16 cellular contexts compared by ENCODE assay signal in the genomic region with DNA sequence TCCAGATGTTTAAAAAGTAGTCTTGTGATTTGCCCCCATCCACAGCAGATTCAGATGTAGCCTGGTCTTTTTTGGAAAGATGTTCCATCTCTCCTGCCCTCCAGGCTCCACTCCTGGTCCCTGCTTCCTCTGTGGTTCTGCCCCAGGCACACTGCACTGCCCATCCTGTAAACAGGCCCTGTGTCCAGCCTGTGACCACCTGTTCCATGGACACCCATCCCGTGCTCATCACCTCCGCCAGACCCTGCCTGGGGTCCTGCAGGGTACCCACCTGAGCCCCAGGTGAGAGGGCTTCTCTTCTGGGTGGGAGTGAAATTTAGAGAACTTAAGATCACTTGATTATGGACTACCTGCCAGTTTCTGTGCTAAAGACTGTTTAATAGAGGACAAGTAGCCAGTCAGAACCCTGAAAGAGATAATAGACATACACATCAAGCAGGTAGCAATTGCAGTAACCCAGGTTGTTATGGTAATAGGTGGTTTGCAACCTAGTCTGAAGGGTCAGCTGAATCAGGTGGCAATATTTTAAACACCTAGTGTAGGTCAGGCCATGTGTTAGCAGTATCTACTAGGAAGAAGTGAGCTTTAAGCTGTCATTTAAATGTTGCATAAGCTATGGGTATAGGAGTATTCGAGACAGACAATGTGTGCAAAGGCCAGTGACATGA. TPM values are rescaled to one million over a fixed set of nuclear protein-coding genes. Genes with fewer than 3 reads are reported as not detected.
DNase-seq lines count a peak whose midpoint lies in the region; ATAC-seq, FAIRE-seq and TF ChIP-seq lines count a peak whose summit lies in the region.
"Had no signal": no experiment of that assay in that cellular context is flagged by ENCODE, and none has a peak within 500 bp of the region (broad histone marks: within the 10 kb centered on the region; RNA-seq: fewer than 3 reads in every experiment).

No MANE protein-coding gene starts in this region.

- H2BK5ac ChIP-seq in H1 (ENCODE audit: low read depth, low read length) = no peak overlapping the region

- H3K27me3 ChIP-seq in H1 (replicated peaks in 1 of 4; ENCODE audit: control insufficient read depth in 3 of 4, extremely low read depth in 1 of 4, insufficient read depth in 3 of 4, low read length in 3 of 4) = no peaks in the 10 kb centered on the region

- H2BK12ac ChIP-seq in H1 (ENCODE audit: low read depth, low read length) = no peak overlapping the region

- DNase-seq in activated T-cell treated with anti-CD3 and anti-CD28 coated beads, Interleukin-2, amount 50 U/mL, for 4 hours = no peak
- no peak for DNase-seq in activated T-cell treated with anti-CD3 and anti-CD28 coated beads, Interleukin-2, amount 50 U/mL, for 1 hour
- DNase-seq in WTC11 (ENCODE audit: low spot score) (no peak), H1 (ENCODE audit: low read depth in 1 of 2, low spot score in 2 of 2) (no peak), osteocyte (ENCODE audit: extremely low spot score, unreplicated experiment) (no peak), DMS153 (lab: John Stamatoyannopoulos, UW) (no peak), cortex of kidney (lab: John Stamatoyannopoulos, UW) (no peak), GM12892 (ENCODE audit: insufficient read length) (no peak)
- DNase-seq: ACHN; activated CD4-positive, CD25-positive, alpha-beta regulatory T cell; Calu3; GF-D8; NCI-H2029; NCI-H510A treated with DMSO at 0.1 percent for 48 hours had no signal

- H3K27ac Mint-ChIP-seq in WTC11 (no peak overlapping the region), osteocyte (ENCODE audit: unreplicated experiment) (no peak overlapping the region)

- H3K79me1 ChIP-seq in H1 (ENCODE audit: low read depth, low read length) = peaks cover 11% of the 10 kb centered on the region; the same call in 1 of the 2 replicates

- peaks cover 33% of the 10 kb centered on the region for H3K36me3 Mint-ChIP-seq in activated T-cell treated with anti-CD3 and anti-CD28 coated beads, Interleukin-2, amount 50 U/mL, for 4 hours (ENCODE audit: insufficient read depth)
- H3K36me3 Mint-ChIP-seq in WTC11 (peaks cover 40% of the 10 kb centered on the region), osteocyte (ENCODE audit: unreplicated experiment) (peaks cover 20% of the 10 kb centered on the region)

- H3K9me3 ChIP-seq in H1 (ENCODE audit: insufficient read depth in 2 of 2, low read depth in 1 of 2, low read length in 1 of 2) = no peaks in the 10 kb centered on the region

- H3K14ac ChIP-seq in H1 (ENCODE audit: insufficient read length) = no peak overlapping the region

- H3K18ac ChIP-seq in H1 (ENCODE audit: extremely low read depth, low read length) = no peak overlapping the region

- H3K4me3 ChIP-seq in H1 (ENCODE audit: extremely low read depth in 1 of 4, insufficient read depth in 2 of 4, low read depth in 3 of 4, low read length in 4 of 4) = no peak overlapping the region
- H3K4me3 ChIP-seq: skin epidermis had no signal

- TF ChIP-seq CTCF in WTC11 (IDR thresholded peaks at IDR 0.05) (no peak), H1 (IDR thresholded peaks at IDR 0.05; ENCODE audit: control extremely low read depth in 1 of 3, insufficient read depth in 1 of 3, low read depth in 1 of 3, low read length in 3 of 3) (no peak), osteocyte (IDR thresholded peaks at IDR 0.05) (no peak)

- H3K56ac ChIP-seq in H1 (replicated peaks; ENCODE audit: insufficient read length, low read depth, low read length) = no peak overlapping the region

- peaks cover 0 to 19% of the 10 kb centered on the region in 2 experiments for H4K20me1 ChIP-seq in H1 (replicated peaks in 1 of 2; ENCODE audit: control insufficient read depth in 1 of 2, insufficient read depth in 2 of 2, low read length in 2 of 2)

- H3K4me1 Mint-ChIP-seq in activated T-cell treated with anti-CD3 and anti-CD28 coated beads, Interleukin-2, amount 50 U/mL, for 4 hours (ENCODE audit: low read depth) = peaks cover 39% of the 10 kb centered on the region
- H3K4me1 Mint-ChIP-seq in WTC11 (peaks cover 21% of the 10 kb centered on the region), osteocyte (ENCODE audit: unreplicated experiment) (peaks cover 24% of the 10 kb centered on the region)

- H3K23ac ChIP-seq in H1 (ENCODE audit: insufficient read length) = no peak overlapping the region

- peaks cover 0 to 28% of the 10 kb centered on the region in 2 experiments; a peak in 3 of 4 replicates for H3K79me2 ChIP-seq in H1 (ENCODE audit: control insufficient read depth in 1 of 2, insufficient read depth in 2 of 2, low read length in 2 of 2)

- TF ChIP-seq POLR2A in H1 (IDR thresholded peaks at IDR 0.05; ENCODE audit: control extremely low read depth in 1 of 2, low read depth in 2 of 2, low read length in 2 of 2) (no peak), GM12892 (IDR thresholded peaks at IDR 0.05; ENCODE audit: low read depth, low read length) (no peak)

- no peak overlapping the region for H2AFZ ChIP-seq in H1 (ENCODE audit: low read length)

- H2BK20ac ChIP-seq in H1 (ENCODE audit: low read length) = no peak overlapping the region

- H3K4me1 ChIP-seq in H1 (replicated peaks in 1 of 4; ENCODE audit: control insufficient read depth in 3 of 4, insufficient read depth in 4 of 4, low read length in 3 of 4) = peaks cover 0 to 10% (median 7%) of the 10 kb centered on the region in 4 experiments; a peak in 5 of 7 replicates

- no peak for ATAC-seq in activated T-cell treated with anti-CD3 and anti-CD28 coated beads, Interleukin-2, amount 50 U/mL, for 4 hours
- no peak for ATAC-seq in WTC11
- ATAC-seq: stimulated activated memory B cell treated with anti-CD40 and anti-IgM and Interleukin-4, amounts not matched to agents 10 μg/mL and 1 μg/mL and 100 μg/mL, for 72 hours had no signal

- peak overlapping the region; percentile 98 for H3K4me3 Mint-ChIP-seq in activated T-cell treated with anti-CD3 and anti-CD28 coated beads, Interleukin-2, amount 50 U/mL, for 4 hours
- peak overlapping the region; percentile 99 for H3K4me3 Mint-ChIP-seq in WTC11
- H3K4me3 Mint-ChIP-seq in osteocyte (ENCODE audit: unreplicated experiment) = peak overlapping the region; percentile 44

- H2BK15ac ChIP-seq in H1 (ENCODE audit: low read length) = no peak overlapping the region

- no peak overlapping the region for H3K9ac ChIP-seq in H1 (replicated peaks in 1 of 4; ENCODE audit: extremely low read depth in 1 of 4, low read depth in 3 of 4, low read length in 3 of 4)

- POLR2A ChIA-PET in WTC11 (lab: Charles Lee) (interaction anchor here (1.7 kb wide), 1 partner anchor 11 kb away, joined by 4 read pairs; a partner anchor contains a TSS), H1 (lab: Charles Lee; ENCODE audit: partially characterized antibody) (interaction anchor here (0.8 to 9.6 kb wide), 16 partner anchors 8 to 91 kb away, joined by 3 to 86 read pairs (median 6); a partner anchor contains a TSS)

- H3K23me2 ChIP-seq in H1 (ENCODE audit: low read depth, low read length) = peaks cover 10% of the 10 kb centered on the region

- no peak overlapping the region for H4K8ac ChIP-seq in H1 (ENCODE audit: extremely low read depth, insufficient read depth, low read length)

- CTCF ChIA-PET in WTC11 (lab: Charles Lee) = interaction anchor here (3.4 to 4.1 kb wide), 3 partner anchors 11 to 41 kb away, joined by 19 to 55 read pairs (median 20); a partner anchor contains a TSS
- CTCF ChIA-PET in H1 (lab: Charles Lee; ENCODE audit: partially characterized antibody) = interaction anchor here (1.0 to 3.7 kb wide), 8 partner anchors 8 to 60 kb away, joined by 3 to 26 read pairs (median 5); a partner anchor contains a TSS

- H3K4me2 ChIP-seq in H1 (ENCODE audit: insufficient read depth in 1 of 2, low read depth in 2 of 2, low read length in 2 of 2) = no peak overlapping the region

- no peaks in the 10 kb centered on the region for H3K9me3 Mint-ChIP-seq in activated T-cell treated with anti-CD3 and anti-CD28 coated beads, Interleukin-2, amount 50 U/mL, for 4 hours
- H3K9me3 Mint-ChIP-seq in WTC11 (no peaks in the 10 kb centered on the region), osteocyte (ENCODE audit: unreplicated experiment) (no peaks in the 10 kb centered on the region)
- H3K9me3 Mint-ChIP-seq: stimulated activated memory B cell treated with anti-CD40 and anti-IgM and Interleukin-4, amounts not matched to agents 10 μg/mL and 1 μg/mL and 100 μg/mL, for 72 hours had no signal

- no peak overlapping the region for H4K5ac ChIP-seq in H1 (ENCODE audit: insufficient read length, low read depth, low read length)

- 92% methylated on average over 3 of the region's 3 CpGs; no CpG with 5 or more reads in 1 of the 2 experiments for WGBS in H1 (ENCODE audit: extremely low coverage in 1 of 2, insufficient coverage in 1 of 2, insufficient read length in 1 of 2, insufficient replicate concordance in 2 of 2, low coverage in 1 of 2, low lambda C conversion rate in 2 of 2, missing lambda C conversion rate in 1 of 2), 2 experiments

- H2BK120ac ChIP-seq in H1 (replicated peaks; ENCODE audit: low read depth, low read length) = no peak overlapping the region

- no peaks in the 10 kb centered on the region for H3K27me3 Mint-ChIP-seq in activated T-cell treated with anti-CD3 and anti-CD28 coated beads, Interleukin-2, amount 50 U/mL, for 4 hours (ENCODE audit: low read depth)
- H3K27me3 Mint-ChIP-seq in WTC11 (ENCODE audit: low read depth) (no peaks in the 10 kb centered on the region), osteocyte (ENCODE audit: unreplicated experiment) (no peaks in the 10 kb centered on the region)
- H3K27me3 Mint-ChIP-seq: stimulated activated memory B cell treated with anti-CD40 and anti-IgM and Interleukin-4, amounts not matched to agents 10 μg/mL and 1 μg/mL and 100 μg/mL, for 72 hours had no signal

- H3K27ac ChIP-seq in H1 (ENCODE audit: low read depth, low read length) = no peak overlapping the region

- FAIRE-seq in H1 (lab: Jason Lieb, UNC) (no peak), GM12892 (lab: Jason Lieb, UNC) (no peak)

- H4K91ac ChIP-seq in H1 (replicated peaks; ENCODE audit: insufficient read length, low read length) = no peak overlapping the region

- H3K4ac ChIP-seq in H1 (replicated peaks; ENCODE audit: insufficient read length, low read depth, low read length) = no peak overlapping the region

- peaks cover 14 to 32% (median 29%) of the 10 kb centered on the region in 4 experiments for H3K36me3 ChIP-seq in H1 (ENCODE audit: control insufficient read depth in 2 of 4, insufficient read depth in 4 of 4, low read length in 3 of 4)

- TF ChIP-seq RAD21 in H1 (IDR thresholded peaks at IDR 0.05 in 1 of 2, conservative IDR thresholded peaks at IDR 0.05 in 1 of 2; ENCODE audit: low read depth in 2 of 2, low read length in 2 of 2) = no peak

- H2AK5ac ChIP-seq in H1 (ENCODE audit: low read depth, low read length) = 0 out of 2 replicates have a peak overlapping the region, but pooled peaks have one; percentile 71

- no peak for TF ChIP-seq EP300 in H1 (IDR thresholded peaks at IDR 0.05; ENCODE audit: borderline replicate concordance in 1 of 2, low read depth in 2 of 2, low read length in 2 of 2)

RNA-seq across cellular contexts. Expression of a gene that starts 2.1 kb away (rescaled TPM):
- total RNA-seq in activated T-cell treated with anti-CD3 and anti-CD28 coated beads, Interleukin-2, amount 50 U/mL, for 4 hours = 100 to 1,000 TPM in 2 of 3 donors, 10 to 100 TPM in 1; 99.4 to 108 (median 106) TPM
- total RNA-seq in WTC11 (2021) (63.0 to 86.2 TPM (median 68.4 TPM) in 3 replicates), osteocyte (65.9 and 66.5 TPM in 2 replicates)
- total RNA-seq in H1 (2021; fragmentation: NEBNext Ultra II Directional; extraction: Animal tissue kit (Norgen Biotek cat#: 25700)) = 57.8 and 72.0 TPM in 2 replicates
- 17.5 and 40.6 TPM in 2 replicates for polyA plus RNA-seq in H1 (2011; rRNA removed)
- 27.8 TPM for polyA plus RNA-seq in H1 (2011; cell fraction: cytosol; rRNA removed)
- polyA plus RNA-seq in H1 (2011; cell fraction: nucleus; rRNA removed) = 164 TPM
- polyA plus RNA-seq in H1 (2012, experiment 1 of 2) = 47.9 to 85.7 TPM (median 78.8 TPM) in 4 replicates
- polyA plus RNA-seq in H1 (2012, experiment 2 of 2) = 57.9 TPM
- polyA plus RNA-seq in H1 (2013, experiment 1 of 2) = 69.0 TPM
- polyA plus RNA-seq in H1 (2013, experiment 2 of 2) = 55.5 TPM
- 56.8 and 66.3 TPM in 2 replicates for polyA minus RNA-seq in H1 (2011; rRNA and poly(A)+ RNA removed)
- polyA minus RNA-seq in H1 (2011; cell fraction: cytosol; rRNA and poly(A)+ RNA removed) = 31.2 TPM
- 82.4 TPM for polyA minus RNA-seq in H1 (2011; cell fraction: nucleus; rRNA and poly(A)+ RNA removed)
- 38.3 TPM for polyA plus RNA-seq in GM12892 (2012; ENCODE audit: missing spikeins)

RNA-seq across cellular contexts. Expression of a gene that starts 3.0 kb away (rescaled TPM):
- total RNA-seq in activated T-cell treated with anti-CD3 and anti-CD28 coated beads, Interleukin-2, amount 50 U/mL, for 4 hours = 100 to 1,000 TPM; 433 to 479 (median 471) TPM
- 103 to 112 TPM (median 103 TPM) in 3 replicates for total RNA-seq in WTC11 (2021)
- total RNA-seq in H1 (2021; fragmentation: NEBNext Ultra II Directional; extraction: Animal tissue kit (Norgen Biotek cat#: 25700)) = 111 and 118 TPM in 2 replicates
- 71.8 and 76.8 TPM in 2 replicates for polyA plus RNA-seq in H1 (2011; rRNA removed)
- polyA plus RNA-seq in H1 (2011; cell fraction: cytosol; rRNA removed) = 87.1 TPM
- polyA plus RNA-seq in H1 (2011; cell fraction: nucleus; rRNA removed) = 241 TPM
- 144 to 207 TPM (median 148 TPM) in 4 replicates for polyA plus RNA-seq in H1 (2012, experiment 1 of 2)
- 78.0 TPM for polyA plus RNA-seq in H1 (2012, experiment 2 of 2)
- polyA plus RNA-seq in H1 (2013, experiment 1 of 2) = 118 TPM
- 113 TPM for polyA plus RNA-seq in H1 (2013, experiment 2 of 2)
- 37.7 and 47.5 TPM in 2 replicates for polyA minus RNA-seq in H1 (2011; rRNA and poly(A)+ RNA removed)
- polyA minus RNA-seq in H1 (2011; cell fraction: cytosol; rRNA and poly(A)+ RNA removed) = 30.2 TPM
- 44.3 TPM for polyA minus RNA-seq in H1 (2011; cell fraction: nucleus; rRNA and poly(A)+ RNA removed)
- total RNA-seq in osteocyte = 86.2 and 91.8 TPM in 2 replicates
- polyA plus RNA-seq in GM12892 (2012; ENCODE audit: missing spikeins) = 772 TPM

RNA-seq across cellular contexts. Expression of a gene that starts 8.0 kb away (rescaled TPM):
- 10 to 100 TPM; 15.9 to 18.9 (median 17.4) TPM for total RNA-seq in activated T-cell treated with anti-CD3 and anti-CD28 coated beads, Interleukin-2, amount 50 U/mL, for 4 hours
- 41.3 to 47.9 TPM (median 44.4 TPM) in 3 replicates for total RNA-seq in WTC11 (2021)
- 36.9 and 38.4 TPM in 2 replicates for total RNA-seq in H1 (2021; fragmentation: NEBNext Ultra II Directional; extraction: Animal tissue kit (Norgen Biotek cat#: 25700))
- 47.2 and 60.1 TPM in 2 replicates for polyA plus RNA-seq in H1 (2011; rRNA removed)
- polyA plus RNA-seq in H1 (2011; cell fraction: cytosol; rRNA removed) = 42.1 TPM
- polyA plus RNA-seq in H1 (2011; cell fraction: nucleus; rRNA removed) = 90.2 TPM
- polyA plus RNA-seq in H1 (2012, experiment 1 of 2) = 34.6 to 55.3 TPM (median 47.6 TPM) in 4 replicates
- polyA plus RNA-seq in H1 (2012, experiment 2 of 2) = 51.0 TPM
- 27.4 TPM for polyA plus RNA-seq in H1 (2013, experiment 1 of 2)
- polyA plus RNA-seq in H1 (2013, experiment 2 of 2) = 24.6 TPM
- 17.0 and 18.8 TPM in 2 replicates for polyA minus RNA-seq in H1 (2011; rRNA and poly(A)+ RNA removed)
- polyA minus RNA-seq in H1 (2011; cell fraction: cytosol; rRNA and poly(A)+ RNA removed) = 6.8 TPM
- 30.6 TPM for polyA minus RNA-seq in H1 (2011; cell fraction: nucleus; rRNA and poly(A)+ RNA removed)
- 13.6 and 15.6 TPM in 2 replicates for total RNA-seq in osteocyte
- 21.2 TPM for polyA plus RNA-seq in GM12892 (2012; ENCODE audit: missing spikeins)

RNA-seq across cellular contexts. Expression of a gene that starts 11.6 kb away (rescaled TPM):
- total RNA-seq in activated T-cell treated with anti-CD3 and anti-CD28 coated beads, Interleukin-2, amount 50 U/mL, for 4 hours = 100 to 1,000 TPM; 110 to 152 (median 121) TPM
- total RNA-seq in WTC11 (2021) = 15.6 to 16.2 TPM (median 15.7 TPM) in 3 replicates
- total RNA-seq in H1 (2021; fragmentation: NEBNext Ultra II Directional; extraction: Animal tissue kit (Norgen Biotek cat#: 25700)) = 11.1 and 11.4 TPM in 2 replicates
- polyA plus RNA-seq in H1 (2011; rRNA removed) = 13.2 and 13.3 TPM in 2 replicates
- 9.7 TPM for polyA plus RNA-seq in H1 (2011; cell fraction: cytosol; rRNA removed)
- polyA plus RNA-seq in H1 (2011; cell fraction: nucleus; rRNA removed) = 40.3 TPM
- polyA plus RNA-seq in H1 (2012, experiment 1 of 2) = 9.0 to 13.1 TPM (median 11.7 TPM) in 4 replicates
- polyA plus RNA-seq in H1 (2012, experiment 2 of 2) = 15.6 TPM
- 10.7 TPM for polyA plus RNA-seq in H1 (2013, experiment 1 of 2)
- polyA plus RNA-seq in H1 (2013, experiment 2 of 2) = 11.3 TPM
- 5.1 and 7.1 TPM in 2 replicates for polyA minus RNA-seq in H1 (2011; rRNA and poly(A)+ RNA removed)
- polyA minus RNA-seq in H1 (2011; cell fraction: cytosol; rRNA and poly(A)+ RNA removed) = 3.8 TPM
- 11.3 TPM for polyA minus RNA-seq in H1 (2011; cell fraction: nucleus; rRNA and poly(A)+ RNA removed)
- total RNA-seq in osteocyte = 58.9 and 62.5 TPM in 2 replicates
- 147 TPM for polyA plus RNA-seq in GM12892 (2012; ENCODE audit: missing spikeins)

RNA-seq across cellular contexts. Expression of a gene that starts 13.4 kb away (rescaled TPM):
- total RNA-seq in activated T-cell treated with anti-CD3 and anti-CD28 coated beads, Interleukin-2, amount 50 U/mL, for 4 hours = 100 to 1,000 TPM; 354 to 391 (median 378) TPM
- total RNA-seq in WTC11 (2021) = 76.8 to 99.1 TPM (median 98.8 TPM) in 3 replicates
- 85.9 and 91.7 TPM in 2 replicates for total RNA-seq in H1 (2021; fragmentation: NEBNext Ultra II Directional; extraction: Animal tissue kit (Norgen Biotek cat#: 25700))
- polyA plus RNA-seq in H1 (2011; rRNA removed) = 57.4 and 74.9 TPM in 2 replicates
- 62.9 TPM for polyA plus RNA-seq in H1 (2011; cell fraction: cytosol; rRNA removed)
- polyA plus RNA-seq in H1 (2011; cell fraction: nucleus; rRNA removed) = 52.4 TPM
- polyA plus RNA-seq in H1 (2012, experiment 1 of 2) = 113 to 118 TPM (median 116 TPM) in 4 replicates
- polyA plus RNA-seq in H1 (2012, experiment 2 of 2) = 77.2 TPM
- 86.1 TPM for polyA plus RNA-seq in H1 (2013, experiment 1 of 2)
- 80.8 TPM for polyA plus RNA-seq in H1 (2013, experiment 2 of 2)
- 16.0 and 19.0 TPM in 2 replicates for polyA minus RNA-seq in H1 (2011; rRNA and poly(A)+ RNA removed)
- polyA minus RNA-seq in H1 (2011; cell fraction: cytosol; rRNA and poly(A)+ RNA removed) = 15.7 TPM
- polyA minus RNA-seq in H1 (2011; cell fraction: nucleus; rRNA and poly(A)+ RNA removed) = 13.6 TPM
- total RNA-seq in osteocyte = 154 and 156 TPM in 2 replicates
- 467 TPM for polyA plus RNA-seq in GM12892 (2012; ENCODE audit: missing spikeins)

Comparison
In these comparisons a context has a peak if more than half of its experiments do, and no peak if none do; other contexts are left out.
1. H3K4me3 Mint-ChIP-seq: peak in every context shown above with its lines; median percentile 99 in WTC11; 98 in activated T-cell treated with anti-CD3 and anti-CD28 coated beads, Interleukin-2, amount 50 U/mL, for 4 hours; 44 in osteocyte.